ENCODE assay signal across 2 cellular contexts in the genomic region with DNA sequence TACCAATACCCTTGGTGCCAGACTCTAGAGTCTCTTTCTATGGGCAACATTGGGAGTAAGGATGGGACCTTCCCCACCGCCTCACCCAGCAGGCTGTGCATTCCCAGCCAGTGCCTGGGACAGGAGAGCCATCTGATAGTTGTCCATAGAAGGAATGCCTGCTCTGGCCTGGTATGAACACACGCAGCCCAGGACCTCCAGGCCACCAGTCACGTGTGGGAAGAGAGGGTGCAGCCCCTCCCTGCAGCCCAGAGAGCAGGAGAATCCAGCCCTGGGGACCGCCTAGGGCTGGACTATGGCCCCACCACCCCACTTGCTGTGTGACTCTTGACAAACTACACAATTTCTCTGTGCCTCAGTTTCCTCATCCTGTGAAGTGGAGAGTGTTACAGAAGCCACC.
TF ChIP-seq lines count a peak whose summit lies in the region.

No MANE protein-coding gene starts in this region.

TF ChIP-seq in A549, 52 proteins besides CTCF, POLR2A, EP300 and RAD21:
- TF ChIP-seq, protein P1, sequence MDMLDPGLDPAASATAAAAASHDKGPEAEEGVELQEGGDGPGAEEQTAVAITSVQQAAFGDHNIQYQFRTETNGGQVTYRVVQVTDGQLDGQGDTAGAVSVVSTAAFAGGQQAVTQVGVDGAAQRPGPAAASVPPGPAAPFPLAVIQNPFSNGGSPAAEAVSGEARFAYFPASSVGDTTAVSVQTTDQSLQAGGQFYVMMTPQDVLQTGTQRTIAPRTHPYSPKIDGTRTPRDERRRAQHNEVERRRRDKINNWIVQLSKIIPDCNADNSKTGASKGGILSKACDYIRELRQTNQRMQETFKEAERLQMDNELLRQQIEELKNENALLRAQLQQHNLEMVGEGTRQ (IDR thresholded peaks at IDR 0.05): 0 out of 2 replicates have a peak, but pooled peaks have one; percentile 9
- no peak for TF ChIP-seq CHD4 (IDR thresholded peaks at IDR 0.05; ENCODE audit: borderline replicate concordance)

TF ChIP-seq in GM12878, 131 proteins besides CTCF, POLR2A, EP300 and RAD21:
- TF ChIP-seq, protein P2, sequence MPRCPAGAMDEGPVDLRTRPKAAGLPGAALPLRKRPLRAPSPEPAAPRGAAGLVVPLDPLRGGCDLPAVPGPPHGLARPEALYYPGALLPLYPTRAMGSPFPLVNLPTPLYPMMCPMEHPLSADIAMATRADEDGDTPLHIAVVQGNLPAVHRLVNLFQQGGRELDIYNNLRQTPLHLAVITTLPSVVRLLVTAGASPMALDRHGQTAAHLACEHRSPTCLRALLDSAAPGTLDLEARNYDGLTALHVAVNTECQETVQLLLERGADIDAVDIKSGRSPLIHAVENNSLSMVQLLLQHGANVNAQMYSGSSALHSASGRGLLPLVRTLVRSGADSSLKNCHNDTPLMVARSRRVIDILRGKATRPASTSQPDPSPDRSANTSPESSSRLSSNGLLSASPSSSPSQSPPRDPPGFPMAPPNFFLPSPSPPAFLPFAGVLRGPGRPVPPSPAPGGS (IDR thresholded peaks at IDR 0.05; ENCODE audit: borderline replicate concordance, insufficient read depth, low read depth, low read length, poor library complexity, severe bottlenecking): no peak
- TF ChIP-seq TAF1 (IDR thresholded peaks at IDR 0.05; ENCODE audit: borderline replicate concordance, low read depth, low read length): no peak
- no peak for TF ChIP-seq SREBF1 (IDR thresholded peaks at IDR 0.05; ENCODE audit: low read length)
- TF ChIP-seq CHD1 (IDR thresholded peaks at IDR 0.05; ENCODE audit: low read depth, low read length): no peak
- TF ChIP-seq RAD51 (IDR thresholded peaks at IDR 0.05): no peak
- no peak for TF ChIP-seq ZSCAN29 (IDR thresholded peaks at IDR 0.05)
- TF ChIP-seq NR2C2 (IDR thresholded peaks at IDR 0.05; ENCODE audit: borderline replicate concordance, control insufficient read depth, insufficient read length, low read depth): no peak
TF ChIP-seq in GM12878: peak in this region for 0.
